In genomic region chr11:116185551-116185950, GRCh38 we compare ENCODE assay signal across 26 cellular contexts.
"Had no signal": no experiment of that assay in that cellular context is flagged by ENCODE, and none has a peak within 500 bp of the region (broad histone marks: within the 10 kb centered on the region; RNA-seq: fewer than 3 reads in every experiment).

No MANE protein-coding gene starts in this region.

- H3K4me1 Mint-ChIP-seq: activated CD4-positive, alpha-beta memory T cell treated with anti-CD3 and anti-CD28 coated beads, Interleukin-2, amount 10 ng/mL, durations not matched to agents 7 days and 5 days; activated CD4-positive, alpha-beta T cell treated with anti-CD3 and anti-CD28 coated beads, Interleukin-2, amount 10 ng/mL, durations not matched to agents 7 days and 5 days; activated naive CD4-positive, alpha-beta T cell treated with anti-CD3 and anti-CD28 coated beads, Interleukin-2, amount 10 ng/mL, durations not matched to agents 7 days and 5 days; activated naive CD8-positive, alpha-beta T cell treated with anti-CD3 and anti-CD28 coated beads, Interleukin-2, amount 10 ng/mL, durations not matched to agents 7 days and 5 days; central memory CD8-positive, alpha-beta T cell had no signal

- H3K4me3 Mint-ChIP-seq: activated CD4-positive, alpha-beta memory T cell treated with anti-CD3 and anti-CD28 coated beads, Interleukin-2, amount 10 ng/mL, durations not matched to agents 7 days and 5 days; activated CD4-positive, alpha-beta T cell treated with anti-CD3 and anti-CD28 coated beads, Interleukin-2, amount 10 ng/mL, durations not matched to agents 7 days and 5 days; activated naive CD4-positive, alpha-beta T cell treated with anti-CD3 and anti-CD28 coated beads, Interleukin-2, amount 10 ng/mL, durations not matched to agents 7 days and 5 days; activated naive CD8-positive, alpha-beta T cell treated with anti-CD3 and anti-CD28 coated beads, Interleukin-2, amount 10 ng/mL, durations not matched to agents 7 days and 5 days; activated T-cell treated with anti-CD3 and anti-CD28 coated beads, Interleukin-2, amount 50 U/mL, for 24 hours; activated T-cell treated with anti-CD3 and anti-CD28 coated beads, Interleukin-2, amount 50 U/mL, for 72 hours; central memory CD8-positive, alpha-beta T cell; WTC11 had no signal

- H3K9me3 ChIP-seq: colonic mucosa, esophagus squamous epithelium, gastroesophageal sphincter had no signal

- H3K27me3 Mint-ChIP-seq: activated CD4-positive, alpha-beta memory T cell treated with anti-CD3 and anti-CD28 coated beads, Interleukin-2, amount 10 ng/mL, durations not matched to agents 7 days and 5 days; activated naive CD4-positive, alpha-beta T cell treated with anti-CD3 and anti-CD28 coated beads, Interleukin-2, amount 10 ng/mL, durations not matched to agents 7 days and 5 days; activated naive CD8-positive, alpha-beta T cell treated with anti-CD3 and anti-CD28 coated beads, Interleukin-2, amount 10 ng/mL, durations not matched to agents 7 days and 5 days had no signal

- ATAC-seq: activated naive CD4-positive, alpha-beta T cell treated with anti-CD3 and anti-CD28 coated beads, Interleukin-2, amount 50 U/mL, for 72 hours; activated T-cell treated with anti-CD3 and anti-CD28 coated beads, Interleukin-2, amount 50 U/mL, for 72 hours; gastroesophageal sphincter; WTC11 had no signal

- H3K27ac Mint-ChIP-seq: activated CD4-positive, alpha-beta memory T cell treated with anti-CD3 and anti-CD28 coated beads, Interleukin-2, amount 10 ng/mL, durations not matched to agents 7 days and 5 days; activated CD4-positive, alpha-beta T cell treated with anti-CD3 and anti-CD28 coated beads, Interleukin-2, amount 10 ng/mL, durations not matched to agents 7 days and 5 days; activated naive CD4-positive, alpha-beta T cell treated with anti-CD3 and anti-CD28 coated beads, Interleukin-2, amount 10 ng/mL, durations not matched to agents 7 days and 5 days; activated naive CD4-positive, alpha-beta T cell treated with anti-CD3 and anti-CD28 coated beads, Interleukin-2, amount 50 U/mL, for 72 hours; activated naive CD8-positive, alpha-beta T cell treated with anti-CD3 and anti-CD28 coated beads, Interleukin-2, amount 10 ng/mL, durations not matched to agents 7 days and 5 days; activated T-cell treated with anti-CD3 and anti-CD28 coated beads, Interleukin-2, amount 50 U/mL, for 24 hours; activated T-cell treated with anti-CD3 and anti-CD28 coated beads, Interleukin-2, amount 50 U/mL, for 72 hours; WTC11 had no signal

- H3K9me3 Mint-ChIP-seq: activated CD4-positive, alpha-beta T cell treated with anti-CD3 and anti-CD28 coated beads, Interleukin-2, amount 10 ng/mL, durations not matched to agents 7 days and 5 days; activated naive CD4-positive, alpha-beta T cell treated with anti-CD3 and anti-CD28 coated beads, Interleukin-2, amount 10 ng/mL, durations not matched to agents 7 days and 5 days; activated naive CD8-positive, alpha-beta T cell treated with anti-CD3 and anti-CD28 coated beads, Interleukin-2, amount 10 ng/mL, durations not matched to agents 7 days and 5 days; activated T-cell treated with anti-CD3 and anti-CD28 coated beads, Interleukin-2, amount 50 U/mL, for 24 hours; activated T-cell treated with anti-CD3 and anti-CD28 coated beads, Interleukin-2, amount 50 U/mL, for 72 hours; central memory CD8-positive, alpha-beta T cell; WTC11 had no signal

- H3K36me3 Mint-ChIP-seq: activated naive CD4-positive, alpha-beta T cell treated with anti-CD3 and anti-CD28 coated beads, Interleukin-2, amount 10 ng/mL, durations not matched to agents 7 days and 5 days; activated naive CD4-positive, alpha-beta T cell treated with anti-CD3 and anti-CD28 coated beads, Interleukin-2, amount 50 U/mL, for 72 hours; activated naive CD8-positive, alpha-beta T cell treated with anti-CD3 and anti-CD28 coated beads, Interleukin-2, amount 10 ng/mL, durations not matched to agents 7 days and 5 days; WTC11 had no signal

- H3K27me3 ChIP-seq: brain microvascular endothelial cell, colonic mucosa, esophagus squamous epithelium, gastroesophageal sphincter had no signal

- DNase-seq: activated CD4-positive, alpha-beta memory T cell treated with anti-CD3 and anti-CD28 coated beads, Interleukin-2, amount 10 ng/mL, durations not matched to agents 7 days and 5 days; activated CD4-positive, alpha-beta T cell treated with anti-CD3 and anti-CD28 coated beads for 1 hour; activated CD4-positive, alpha-beta T cell treated with anti-CD3 and anti-CD28 coated beads for 4 hours; activated CD4-positive, alpha-beta T cell treated with anti-CD3 and anti-CD28 coated beads, Interleukin-2, amount 10 ng/mL, durations not matched to agents 7 days and 5 days; activated CD4-positive, alpha-beta T cell treated with anti-CD3 and anti-CD28 coated beads, Interleukin-2, amount 50 U/mL, for 4 hours; activated CD8-positive, alpha-beta memory T cell treated with anti-CD3 and anti-CD28 coated beads, Interleukin-2, amount 50 U/mL, for 48 hours; activated gamma-delta T cell; activated naive CD4-positive, alpha-beta T cell; activated naive CD4-positive, alpha-beta T cell treated with anti-CD3 and anti-CD28 coated beads, Interleukin-2, amount 10 ng/mL, durations not matched to agents 7 days and 5 days; activated naive CD8-positive, alpha-beta T cell treated with anti-CD3 and anti-CD28 coated beads, Interleukin-2, amount 10 ng/mL, durations not matched to agents 7 days and 5 days; activated T-cell treated with anti-CD3 and anti-CD28 coated beads for 4 hours; activated T-cell treated with anti-CD3 and anti-CD28 coated beads, Interleukin-2, amount 50 U/mL, for 24 hours; activated T-cell treated with anti-CD3 and anti-CD28 coated beads, Interleukin-2, amount 50 U/mL, for 72 hours; anterior cingulate cortex; brain microvascular endothelial cell; colonic mucosa; effector CD8-positive, alpha-beta T cell; esophagus squamous epithelium; foreskin melanocyte; head of caudate nucleus; T-helper 2 cell had no signal

- H3K4me3 ChIP-seq: colonic mucosa, esophagus squamous epithelium, gastroesophageal sphincter had no signal

- H3K27ac ChIP-seq: brain microvascular endothelial cell, colonic mucosa, epithelial cell of prostate, esophagus squamous epithelium, gastroesophageal sphincter had no signal

- H3K36me3 ChIP-seq: brain microvascular endothelial cell, colonic mucosa, esophagus squamous epithelium, gastroesophageal sphincter had no signal
